ENCODE assay signal across 24 cellular contexts in genomic region chr2:18125279-18125678, GRCh38.
DNase-seq lines count a peak whose midpoint lies in the region; ATAC-seq and TF ChIP-seq lines count a peak whose summit lies in the region.
"Had no signal": no experiment of that assay in that cellular context is flagged by ENCODE, and none has a peak within 500 bp of the region (broad histone marks: within the 10 kb centered on the region; RNA-seq: fewer than 3 reads in every experiment).

No MANE protein-coding gene starts in this region.

- no peaks in the 10 kb centered on the region for H3K4me1 Mint-ChIP-seq in T-helper 2 cell treated with Interferon-gamma antibody and Interleukin-4, amounts not matched to agents 5 μg/mL and 100 μg/mL, for 36 hours (ENCODE audit: low read depth)
- H3K4me1 Mint-ChIP-seq: CD14-positive monocyte; CD4-positive, alpha-beta memory T cell; CD8-positive, alpha-beta memory T cell had no signal

- H2AFZ ChIP-seq in SK-N-SH (ENCODE audit: low read depth) = no peak overlapping the region

- TF ChIP-seq RAD21 in SK-N-SH (IDR thresholded peaks at IDR 0.05; ENCODE audit: low read length) = no peak; the same call in 1 of the 2 replicates

- DNase-seq in SK-N-SH (no peak), cerebellar cortex (ENCODE audit: low spot score) (peak; percentile 9), left kidney (ENCODE audit: low read depth, low spot score) (peak; percentile 16), NOMO-1 treated with dmso at 0.1 percent for 144 hours (lab: John Stamatoyannopoulos, UW; ENCODE audit: unreplicated experiment) (no peak), dedifferentiated amniotic fluid mesenchymal stem cell (ENCODE audit: extremely low spot score) (no peak)
- no peak for DNase-seq in T-helper 2 cell treated with Interferon-gamma antibody and Interleukin-4, amounts not matched to agents 5 μg/mL and 100 μg/mL, for 36 hours (ENCODE audit: low spot score)
- DNase-seq: ACHN; BE2C; CD4-positive, alpha-beta memory T cell; CD4-positive, CD25-positive, alpha-beta regulatory T cell; CD8-positive, alpha-beta memory T cell; COR-L47; DMS 273 treated with DMSO at 0.1 percent for 48 hours; DMS153; DMS53; DMS79; DND-41; EL; GDM1 had no signal

- no peak overlapping the region for H3K4me2 ChIP-seq in SK-N-SH
- H3K4me2 ChIP-seq: BLaER1 had no signal

- no peak overlapping the region for H3K4me3 Mint-ChIP-seq in T-helper 2 cell treated with Interferon-gamma antibody and Interleukin-4, amounts not matched to agents 5 μg/mL and 100 μg/mL, for 36 hours
- H3K4me3 Mint-ChIP-seq: CD14-positive monocyte; CD4-positive, alpha-beta memory T cell; CD4-positive, CD25-positive, alpha-beta regulatory T cell; CD8-positive, alpha-beta memory T cell had no signal

- CTCF ChIA-PET in SK-N-SH (lab: Yijun Ruan, JAX) = interaction anchor here (0.6 to 3.9 kb wide), 6 partner anchors 8 to 1516 kb away, joined by 3 to 23 read pairs (median 4); no protein-coding TSS in a partner anchor

- no peak overlapping the region for H3K4me3 ChIP-seq in SK-N-SH (ENCODE audit: low read depth in 2 of 2, low read length in 1 of 2)
- H3K4me3 ChIP-seq: BLaER1, GM12878 had no signal

- peak; percentile 43 for ATAC-seq in GM18498 (IDR thresholded peaks at IDR 0.05; ENCODE audit: unreplicated experiment)
- ATAC-seq: GM12878 had no signal

- no peaks in the 10 kb centered on the region for H3K36me3 ChIP-seq in SK-N-SH (replicated peaks in 1 of 2; ENCODE audit: control insufficient read depth in 1 of 2, insufficient read depth in 2 of 2, low read length in 1 of 2)
- H3K36me3 ChIP-seq: BE2C, BLaER1 had no signal

- H3K4me1 ChIP-seq in SK-N-SH (ENCODE audit: control insufficient read depth in 1 of 2, insufficient read depth in 2 of 2, low read depth in 1 of 2, low read length in 1 of 2) = peaks cover 0 to 29% of the 10 kb centered on the region in 2 experiments; a peak in 2 of 4 replicates

- TF ChIP-seq CTCF in SK-N-SH (IDR thresholded peaks at IDR 0.05) = no peak

- no peaks in the 10 kb centered on the region for H3K9me3 ChIP-seq in SK-N-SH
- H3K9me3 ChIP-seq: BE2C, BLaER1 had no signal

- peak in 1 of 2 experiments; percentile 95; a peak in 2 of 4 replicates for TF ChIP-seq EP300 in SK-N-SH (IDR thresholded peaks at IDR 0.05; ENCODE audit: borderline replicate concordance in 1 of 2, low read depth in 1 of 2, low read length in 1 of 2)

- H3K27me3 Mint-ChIP-seq in T-helper 2 cell treated with Interferon-gamma antibody and Interleukin-4, amounts not matched to agents 5 μg/mL and 100 μg/mL, for 36 hours (ENCODE audit: low read depth) = peaks cover 2% of the 10 kb centered on the region
- H3K27me3 Mint-ChIP-seq: CD4-positive, CD25-positive, alpha-beta regulatory T cell had no signal

- no peaks in the 10 kb centered on the region for H3K27me3 ChIP-seq in SK-N-SH (ENCODE audit: insufficient read depth)
- H3K27me3 ChIP-seq: BE2C, BLaER1 had no signal

- no peaks in the 10 kb centered on the region for H3K9me3 Mint-ChIP-seq in T-helper 2 cell treated with Interferon-gamma antibody and Interleukin-4, amounts not matched to agents 5 μg/mL and 100 μg/mL, for 36 hours

- POLR2A ChIA-PET in SK-N-SH (lab: Yijun Ruan, JAX) = no interaction called here

- peak overlapping the region in 1 of 2 experiments; percentile 55; a peak in 2 of 4 replicates for H3K27ac ChIP-seq in SK-N-SH (ENCODE audit: low read depth in 2 of 2, low read length in 1 of 2)
- H3K27ac ChIP-seq: 22Rv1, BLaER1 had no signal

- H3K9me2 ChIP-seq in SK-N-SH = no peaks in the 10 kb centered on the region

- no peaks in the 10 kb centered on the region for H4K20me1 ChIP-seq in SK-N-SH (ENCODE audit: insufficient read depth)
- H4K20me1 ChIP-seq: BLaER1 had no signal

- no peaks in the 10 kb centered on the region for H3F3A ChIP-seq in SK-N-SH (replicated peaks; ENCODE audit: insufficient read depth)

- WGBS in SK-N-SH (ENCODE audit: low lambda C conversion rate) = 5% methylated on average over 2 of the region's 2 CpGs

- H3K36me3 Mint-ChIP-seq in T-helper 2 cell treated with Interferon-gamma antibody and Interleukin-4, amounts not matched to agents 5 μg/mL and 100 μg/mL, for 36 hours (ENCODE audit: low read depth) = no peaks in the 10 kb centered on the region
- H3K36me3 Mint-ChIP-seq: CD14-positive monocyte; CD4-positive, alpha-beta memory T cell; CD4-positive, CD25-positive, alpha-beta regulatory T cell; CD8-positive, alpha-beta memory T cell had no signal

- no peak overlapping the region for H3K27ac Mint-ChIP-seq in T-helper 2 cell treated with Interferon-gamma antibody and Interleukin-4, amounts not matched to agents 5 μg/mL and 100 μg/mL, for 36 hours
- H3K27ac Mint-ChIP-seq: CD14-positive monocyte; CD4-positive, alpha-beta memory T cell; CD4-positive, CD25-positive, alpha-beta regulatory T cell; CD8-positive, alpha-beta memory T cell had no signal

- H3K9ac ChIP-seq in SK-N-SH = no peak overlapping the region
- H3K9ac ChIP-seq: BLaER1 had no signal

- H3K79me2 ChIP-seq in SK-N-SH (ENCODE audit: insufficient read depth) = no peaks in the 10 kb centered on the region

TF ChIP-seq in SK-N-SH, 30 proteins besides CTCF, POLR2A, EP300 and RAD21 (continues in another document):
- TF ChIP-seq MAX (IDR thresholded peaks at IDR 0.05; ENCODE audit: low read depth) (no peak), MXI1 (IDR thresholded peaks at IDR 0.05; ENCODE audit: low read depth, low read length) (peak; percentile 33; the same call in 1 of the 2 replicates), NRF1 (IDR thresholded peaks at IDR 0.05; ENCODE audit: low read depth, low read length) (no peak), JUND (IDR thresholded peaks at IDR 0.05) (no peak), MEF2A (IDR thresholded peaks at IDR 0.05; ENCODE audit: borderline replicate concordance, low read depth) (no peak), RXRA (IDR thresholded peaks at IDR 0.05; ENCODE audit: borderline replicate concordance, low read depth) (no peak), GABPA (IDR thresholded peaks at IDR 0.05; ENCODE audit: low read depth) (no peak), RCOR1 (IDR thresholded peaks at IDR 0.05; ENCODE audit: low read length) (peak; percentile 85), EZH2phosphoT487 (IDR thresholded peaks at IDR 0.05; ENCODE audit: borderline replicate concordance, low read depth) (no peak), RFX5 (IDR thresholded peaks at IDR 0.05; ENCODE audit: low read length) (0 out of 2 replicates have a peak, but pooled peaks have one; percentile 33), GATA2 (CRISPR knock-in tag; IDR thresholded peaks at IDR 0.05) (peak; percentile 40; the same call in 1 of the 2 replicates), SMC3 (IDR thresholded peaks at IDR 0.05; ENCODE audit: low read depth, low read length) (no peak), FOXJ3 (CRISPR knock-in tag; IDR thresholded peaks at IDR 0.05) (peak; percentile 47; the same call in 1 of the 2 replicates), ELF1 (IDR thresholded peaks at IDR 0.05) (no peak), TEAD4 (IDR thresholded peaks at IDR 0.05; ENCODE audit: borderline replicate concordance, insufficient read depth) (no peak), ZBTB33 (IDR thresholded peaks at IDR 0.05; ENCODE audit: borderline replicate concordance, low read depth) (no peak)
- TF ChIP-seq, protein P1, sequence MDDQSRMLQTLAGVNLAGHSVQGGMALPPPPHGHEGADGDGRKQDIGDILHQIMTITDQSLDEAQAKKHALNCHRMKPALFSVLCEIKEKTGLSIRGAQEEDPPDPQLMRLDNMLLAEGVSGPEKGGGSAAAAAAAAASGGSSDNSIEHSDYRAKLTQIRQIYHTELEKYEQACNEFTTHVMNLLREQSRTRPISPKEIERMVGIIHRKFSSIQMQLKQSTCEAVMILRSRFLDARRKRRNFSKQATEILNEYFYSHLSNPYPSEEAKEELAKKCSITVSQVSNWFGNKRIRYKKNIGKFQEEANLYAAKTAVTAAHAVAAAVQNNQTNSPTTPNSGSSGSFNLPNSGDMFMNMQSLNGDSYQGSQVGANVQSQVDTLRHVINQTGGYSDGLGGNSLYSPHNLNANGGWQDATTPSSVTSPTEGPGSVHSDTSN (IDR thresholded peaks at IDR 0.05) = no peak
- TF ChIP-seq, protein P2, sequence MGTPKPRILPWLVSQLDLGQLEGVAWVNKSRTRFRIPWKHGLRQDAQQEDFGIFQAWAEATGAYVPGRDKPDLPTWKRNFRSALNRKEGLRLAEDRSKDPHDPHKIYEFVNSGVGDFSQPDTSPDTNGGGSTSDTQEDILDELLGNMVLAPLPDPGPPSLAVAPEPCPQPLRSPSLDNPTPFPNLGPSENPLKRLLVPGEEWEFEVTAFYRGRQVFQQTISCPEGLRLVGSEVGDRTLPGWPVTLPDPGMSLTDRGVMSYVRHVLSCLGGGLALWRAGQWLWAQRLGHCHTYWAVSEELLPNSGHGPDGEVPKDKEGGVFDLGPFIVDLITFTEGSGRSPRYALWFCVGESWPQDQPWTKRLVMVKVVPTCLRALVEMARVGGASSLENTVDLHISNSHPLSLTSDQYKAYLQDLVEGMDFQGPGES (IDR thresholded peaks at IDR 0.05; ENCODE audit: low read depth, low read length) = no peak

Comparison
In these comparisons a context has a peak if more than half of its experiments do, and no peak if none do; other contexts are left out.
1. DNase-seq: peak in cerebellar cortex (single experiment) and left kidney (single experiment); none in SK-N-SH (single experiment), T-helper 2 cell treated with Interferon-gamma antibody and Interleukin-4, amounts not matched to agents 5 μg/mL and 100 μg/mL, for 36 hours (single experiment), NOMO-1 treated with dmso at 0.1 percent for 144 hours (single experiment) and dedifferentiated amniotic fluid mesenchymal stem cell (single experiment).